Comparison of ENCODE assay signal across 25 cellular contexts in genomic region chr4:67438975-67439374, GRCh38.
DNase-seq lines count a peak whose midpoint lies in the region; ATAC-seq, FAIRE-seq and TF ChIP-seq lines count a peak whose summit lies in the region.
"Had no signal": no experiment of that assay in that cellular context is flagged by ENCODE, and none has a peak within 500 bp of the region (broad histone marks: within the 10 kb centered on the region; RNA-seq: fewer than 3 reads in every experiment).

No MANE protein-coding gene starts in this region.

- no peak for FAIRE-seq in GM12878 (lab: Jason Lieb, UNC)
- no peak for FAIRE-seq in K562 (lab: Jason Lieb, UNC)
- FAIRE-seq: A204.1 had no signal

- peaks cover 2% of the 10 kb centered on the region for H3K9me3 Mint-ChIP-seq in neural crest cell

- H3K4me3 ChIP-seq in GM12878 (no peak overlapping the region), K562 (no peak overlapping the region)
- H3K4me3 ChIP-seq: BLaER1 had no signal

- SMC1A ChIA-PET in GM12878 (lab: Charles Lee; ENCODE audit: uncharacterized antibody, unreplicated experiment), result no interaction called here

- no peaks in the 10 kb centered on the region for H3K27me3 ChIP-seq in GM12878 (replicated peaks in 1 of 2; ENCODE audit: control insufficient read depth in 2 of 2, insufficient read depth in 2 of 2, low read length in 1 of 2)
- no peaks in the 10 kb centered on the region for H3K27me3 ChIP-seq in K562 (ENCODE audit: control insufficient read depth in 2 of 2, insufficient read depth in 2 of 2, low read length in 2 of 2)
- H3K27me3 ChIP-seq: BE2C, BLaER1 had no signal

- RAD21 ChIA-PET in GM12878 (lab: Charles Lee; ENCODE audit: unreplicated experiment), result no interaction called here

- H4K20me1 ChIP-seq in GM12878 (ENCODE audit: control insufficient read depth, insufficient read depth), result no peaks in the 10 kb centered on the region
- H4K20me1 ChIP-seq in K562 (replicated peaks; ENCODE audit: control insufficient read depth, insufficient read depth, low read length), result no peaks in the 10 kb centered on the region
- H4K20me1 ChIP-seq: BLaER1 had no signal

- POLR2A ChIA-PET in GM12878 (lab: Charles Lee), result no interaction called here
- POLR2A ChIA-PET in K562 (lab: Yijun Ruan, JAX), result no interaction called here

- H3K27me3 Mint-ChIP-seq in neural crest cell (ENCODE audit: low read depth), result no peaks in the 10 kb centered on the region
- H3K27me3 Mint-ChIP-seq: CD4-positive, alpha-beta memory T cell; CD4-positive, CD25-positive, alpha-beta regulatory T cell; CD8-positive, alpha-beta memory T cell had no signal

- TF ChIP-seq RAD21 in GM12878 (IDR thresholded peaks at IDR 0.05; ENCODE audit: insufficient read depth, low read depth, low read length) (no peak), K562 (CRISPR knock-in tag; conservative IDR thresholded peaks at IDR 0.05 in 1 of 2, IDR thresholded peaks at IDR 0.05 in 1 of 2) (no peak)

- H3K4me1 ChIP-seq in GM12878 (ENCODE audit: control insufficient read depth, insufficient read depth, low read length) (no peaks in the 10 kb centered on the region), K562 (replicated peaks in 1 of 2; ENCODE audit: control insufficient read depth in 2 of 2, insufficient read depth in 2 of 2, low read length in 2 of 2) (no peaks in the 10 kb centered on the region)
- H3K4me1 ChIP-seq: BE2C, BLaER1 had no signal

- ATAC-seq in GM12878, result no peak
- no peak for ATAC-seq in K562
- ATAC-seq in GM18870 (IDR thresholded peaks at IDR 0.05; ENCODE audit: unreplicated experiment), result no peak

- H3K9me1 ChIP-seq in K562 (ENCODE audit: control insufficient read depth, insufficient read depth, low read length), result no peaks in the 10 kb centered on the region

- no peak overlapping the region for H3K4me2 ChIP-seq in GM12878 (ENCODE audit: control insufficient read depth, insufficient read depth)
- no peak overlapping the region for H3K4me2 ChIP-seq in K562 (ENCODE audit: insufficient read depth, low read length)
- H3K4me2 ChIP-seq: BLaER1 had no signal

- DNase-seq in GM12878 (ENCODE audit: low read depth, low spot score) (no peak), K562 (ENCODE audit: extremely low read depth in 1 of 4, low spot score in 3 of 4) (no peak), foreskin melanocyte (peak; percentile 2), neural crest cell (ENCODE audit: low read depth, low spot score) (no peak), mesenteric fat pad (ENCODE audit: low spot score) (no peak), iPS-NIHi11 (ENCODE audit: low spot score) (no peak)
- no peak for DNase-seq in activated CD4-positive, CD25-positive, alpha-beta regulatory T cell treated with anti-CD3 and anti-CD28 coated beads, Interleukin-2, amount 50 U/mL, for 72 hours
- DNase-seq: 8988T; ACHN; BE2C; CD4-positive, alpha-beta memory T cell; CD4-positive, CD25-positive, alpha-beta regulatory T cell; CD8-positive, alpha-beta memory T cell; COR-L47; DMS 273 treated with DMSO at 0.1 percent for 48 hours; DMS153; DMS53; DMS79; DND-41; EL; GDM1 had no signal

- WGBS in GM12878 (ENCODE audit: insufficient coverage, insufficient replicate concordance, low lambda C conversion rate, missing lambda C conversion rate), result 97% methylated on average over 4 of the region's 4 CpGs
- 90% methylated on average over 4 of the region's 4 CpGs for WGBS in K562 (ENCODE audit: insufficient coverage, low coverage, missing lambda C conversion rate)

- intact Hi-C loops in GM12878 (cut with micrococcal nuclease; ENCODE audit: unreplicated experiment) (no loop called here), K562 (cut with micrococcal nuclease) (no loop called here)

- peak overlapping the region; percentile 11 for H3K4me3 Mint-ChIP-seq in neural crest cell
- H3K4me3 Mint-ChIP-seq: CD14-positive monocyte; CD4-positive, alpha-beta memory T cell; CD4-positive, CD25-positive, alpha-beta regulatory T cell; CD8-positive, alpha-beta memory T cell had no signal

- H3K36me3 Mint-ChIP-seq in neural crest cell (ENCODE audit: low read depth), result peaks cover 30% of the 10 kb centered on the region

- H2AFZ ChIP-seq in GM12878 (ENCODE audit: control insufficient read depth, low read depth, low read length), result no peak overlapping the region
- no peak overlapping the region for H2AFZ ChIP-seq in K562 (ENCODE audit: low read depth, low read length)

- TF ChIP-seq EP300 in GM12878 (IDR thresholded peaks at IDR 0.05; ENCODE audit: borderline replicate concordance in 1 of 2, control insufficient read depth in 1 of 2, low read depth in 2 of 2, low read length in 2 of 2), result no peak
- no peak for TF ChIP-seq EP300 in K562 (IDR thresholded peaks at IDR 0.05; ENCODE audit: low read length)

- H3K27ac Mint-ChIP-seq in neural crest cell (ENCODE audit: unreplicated experiment), result peak overlapping the region; percentile 3
- H3K27ac Mint-ChIP-seq: CD4-positive, alpha-beta memory T cell had no signal

- H3K9ac ChIP-seq in GM12878 (ENCODE audit: control insufficient read depth, insufficient read depth, low read length), result no peak overlapping the region
- no peak overlapping the region for H3K9ac ChIP-seq in K562 (ENCODE audit: insufficient read depth in 1 of 2, low read depth in 2 of 2, low read length in 2 of 2)
- H3K9ac ChIP-seq: BLaER1 had no signal

- H3K27ac ChIP-seq in GM12878 (ENCODE audit: control insufficient read depth, insufficient read depth) (no peak overlapping the region), K562 (ENCODE audit: extremely low read depth, low read depth, low read length) (no peak overlapping the region)
- H3K27ac ChIP-seq: BLaER1 had no signal

- in situ Hi-C loops in GM12878 (cut with MboI) (no loop called here), K562 (cut with MboI) (no loop called here)

- H3K4me1 Mint-ChIP-seq in neural crest cell, result peaks cover 42% of the 10 kb centered on the region

- H3K9me3 ChIP-seq in GM12878 (replicated peaks; ENCODE audit: control insufficient read depth, insufficient read depth, low read length) (no peaks in the 10 kb centered on the region), K562 (replicated peaks; ENCODE audit: control insufficient read depth, insufficient read depth, low read depth, low read length) (no peaks in the 10 kb centered on the region)
- H3K9me3 ChIP-seq: BE2C had no signal

- H3K79me2 ChIP-seq in GM12878 (ENCODE audit: control insufficient read depth, insufficient read depth, low read length), result no peaks in the 10 kb centered on the region
- no peaks in the 10 kb centered on the region for H3K79me2 ChIP-seq in K562 (ENCODE audit: control insufficient read depth, insufficient read depth, low read length)

- TF ChIP-seq POLR2A in GM12878 (IDR thresholded peaks at IDR 0.05; ENCODE audit: low read depth, low read length) (no peak), K562 (conservative IDR thresholded peaks at IDR 0.05) (no peak)

- no TSS peak for BruUV-seq in GM12878 (replicated peaks; lab: Mats Ljungman, UMichigan)
- BruUV-seq in K562 (replicated peaks; lab: Mats Ljungman, UMichigan), result no TSS peak

- CTCF ChIA-PET in GM12878 (lab: Yijun Ruan, JAX) (no interaction called here), K562 (lab: Yijun Ruan, JAX; ENCODE audit: low intra/inter-chr PET ratio) (no interaction called here)

- TF ChIP-seq CTCF in GM12878 (IDR thresholded peaks at IDR 0.05 in 2 of 3, conservative IDR thresholded peaks at IDR 0.05 in 1 of 3; ENCODE audit: control insufficient read depth in 2 of 3, extremely low read depth in 1 of 3, insufficient read depth in 1 of 3, low read depth in 3 of 3, low read length in 3 of 3), result no peak
- TF ChIP-seq CTCF in K562 (IDR thresholded peaks at IDR 0.05 in 2 of 3, conservative IDR thresholded peaks at IDR 0.05 in 1 of 3; ENCODE audit: insufficient read depth in 2 of 3, low read depth in 1 of 3, low read length in 3 of 3), result no peak
- no peak for TF ChIP-seq CTCF in neural crest cell (conservative IDR thresholded peaks at IDR 0.05)

- no peaks in the 10 kb centered on the region for H3K36me3 ChIP-seq in GM12878 (ENCODE audit: control insufficient read depth in 2 of 2, insufficient read depth in 2 of 2, low read length in 1 of 2)
- peaks cover 13% of the 10 kb centered on the region; the same call in 1 of the 3 replicates for H3K36me3 ChIP-seq in K562 (ENCODE audit: control insufficient read depth, insufficient read depth, low read length)
- H3K36me3 ChIP-seq: BE2C had no signal

TF ChIP-seq in GM12878, 131 proteins besides CTCF, POLR2A, EP300 and RAD21 (continues in another document):
- TF ChIP-seq JUNB (IDR thresholded peaks at IDR 0.05), result no peak
- peak; percentile 66 for TF ChIP-seq NR2C1 (IDR thresholded peaks at IDR 0.05)

TF ChIP-seq in K562, 482 proteins besides CTCF, POLR2A, EP300 and RAD21:
- TF ChIP-seq TAF15 (IDR thresholded peaks at IDR 0.05; ENCODE audit: low read depth, low read length) (no peak), MEIS2 (IDR thresholded peaks at IDR 0.05; ENCODE audit: partially characterized antibody) (no peak), ZFP36 (IDR thresholded peaks at IDR 0.05; ENCODE audit: low read depth, low read length, partially characterized antibody) (no peak), JUN (IDR thresholded peaks at IDR 0.05; ENCODE audit: borderline replicate concordance, low read depth, low read length) (no peak), JUN (CRISPR knock-in tag; IDR thresholded peaks at IDR 0.05; ENCODE audit: borderline replicate concordance) (no peak), NR2C2 (CRISPR knock-in tag; IDR thresholded peaks at IDR 0.05) (no peak), NR2C2 (tag; IDR thresholded peaks at IDR 0.05) (peak; percentile 41; the same call in 1 of the 2 replicates), GABPB1 (CRISPR knock-in tag; IDR thresholded peaks at IDR 0.05) (no peak), GATAD2B (IDR thresholded peaks at IDR 0.05; ENCODE audit: borderline replicate concordance) (no peak), KLF13 (tag; IDR thresholded peaks at IDR 0.05; ENCODE audit: borderline replicate concordance, low read depth) (no peak), NFATC3 (IDR thresholded peaks at IDR 0.05) (no peak), NR2C1 (IDR thresholded peaks at IDR 0.05) (peak; percentile 81), NR2C1 (tag; IDR thresholded peaks at IDR 0.05) (peak; percentile 71)

Comparison
In these comparisons a context has a peak if more than half of its experiments do, and no peak if none do; other contexts are left out.
1. Of the 99 proteins assayed by ChIP-seq in both K562 and GM12878: peak only in K562: none; only in GM12878: none; in both: NR2C1; in neither: 97; mixed calls (peak in some experiments, not most) for 1.